Comparison of ENCODE assay signal across 2 cellular contexts in the genomic region with DNA sequence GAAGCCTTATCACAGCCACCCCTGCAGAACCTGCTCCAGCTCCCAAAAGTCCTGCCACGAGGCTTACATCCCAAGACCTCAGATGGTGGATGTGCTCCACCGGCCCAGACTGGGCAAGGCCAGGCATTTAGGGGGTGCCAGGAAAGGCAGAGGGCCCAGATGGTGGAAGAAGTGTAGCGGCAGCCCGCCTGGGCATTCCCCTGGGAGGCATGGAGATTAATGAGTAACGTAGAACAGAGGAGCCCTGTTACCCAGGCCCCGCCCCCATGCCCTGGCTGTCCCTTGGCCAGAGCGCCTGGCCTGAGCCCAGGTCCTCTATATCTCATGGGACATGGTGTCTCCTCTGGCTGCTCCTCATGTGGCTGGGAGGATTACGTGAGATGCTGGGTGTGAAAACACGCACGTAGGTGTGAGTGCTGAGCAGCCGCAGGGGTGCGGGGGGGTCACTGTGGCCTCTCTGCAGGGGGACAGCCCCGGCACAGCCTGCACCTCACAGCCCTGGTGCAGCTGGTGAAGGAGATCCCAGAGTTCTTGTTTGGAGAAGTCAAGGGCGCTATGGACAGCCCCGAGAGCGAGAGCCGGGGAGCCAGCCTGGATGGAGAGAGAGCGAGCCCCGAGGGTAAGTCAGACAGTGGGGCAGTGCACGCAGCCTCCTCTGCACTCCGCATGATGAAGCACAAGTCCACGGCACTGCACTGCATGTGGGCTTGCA.
A peak's percentile ranks its signal among the peaks of the same experiment; 100 is the strongest.
TF ChIP-seq lines count a peak whose summit lies in the region.

No MANE protein-coding gene starts in this region.

TF ChIP-seq in K562, 482 proteins besides CTCF, POLR2A, EP300 and RAD21 (continues in another document):
- TF ChIP-seq, protein P1, sequence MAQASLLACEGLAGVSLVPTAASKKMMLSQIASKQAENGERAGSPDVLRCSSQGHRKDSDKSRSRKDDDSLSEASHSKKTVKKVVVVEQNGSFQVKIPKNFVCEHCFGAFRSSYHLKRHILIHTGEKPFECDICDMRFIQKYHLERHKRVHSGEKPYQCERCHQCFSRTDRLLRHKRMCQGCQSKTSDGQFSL (CRISPR knock-in tag; IDR thresholded peaks at IDR 0.05): 0 out of 2 replicates have a peak, but pooled peaks have one; percentile 64
- TF ChIP-seq, protein P1 (tag; IDR thresholded peaks at IDR 0.05): no peak
- peak; percentile 59; the same call in 1 of the 2 replicates for TF ChIP-seq FOXP1 (CRISPR knock-in tag; IDR thresholded peaks at IDR 0.05)
- TF ChIP-seq BACH1 (tag; IDR thresholded peaks at IDR 0.05): no peak
- no peak for TF ChIP-seq ZBTB1 (CRISPR knock-in tag; IDR thresholded peaks at IDR 0.05; ENCODE audit: borderline replicate concordance, low read depth)
- TF ChIP-seq, protein P2, sequence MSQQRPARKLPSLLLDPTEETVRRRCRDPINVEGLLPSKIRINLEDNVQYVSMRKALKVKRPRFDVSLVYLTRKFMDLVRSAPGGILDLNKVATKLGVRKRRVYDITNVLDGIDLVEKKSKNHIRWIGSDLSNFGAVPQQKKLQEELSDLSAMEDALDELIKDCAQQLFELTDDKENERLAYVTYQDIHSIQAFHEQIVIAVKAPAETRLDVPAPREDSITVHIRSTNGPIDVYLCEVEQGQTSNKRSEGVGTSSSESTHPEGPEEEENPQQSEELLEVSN (IDR thresholded peaks at IDR 0.05; ENCODE audit: borderline replicate concordance in 1 of 2, extremely low read depth in 1 of 2, insufficient read depth in 1 of 2, insufficient read length in 1 of 2, low read depth in 1 of 2, low read length in 1 of 2, poor library complexity in 1 of 2, severe bottlenecking in 1 of 2): no peak
- no peak for TF ChIP-seq RBM17 (IDR thresholded peaks at IDR 0.05; ENCODE audit: borderline replicate concordance, low read depth, low read length)
- no peak for TF ChIP-seq ZNF174 (CRISPR knock-in tag; IDR thresholded peaks at IDR 0.05)
- TF ChIP-seq ZNF384 (IDR thresholded peaks at IDR 0.05; ENCODE audit: low read depth, low read length): no peak
- TF ChIP-seq KDM4B (IDR thresholded peaks at IDR 0.05; ENCODE audit: borderline replicate concordance in 2 of 2, low read depth in 1 of 2): no peak
- no peak for TF ChIP-seq ZNF274 (IDR thresholded peaks at IDR 0.05; ENCODE audit: borderline replicate concordance, low read depth, low read length)
- no peak for TF ChIP-seq RBM25 (IDR thresholded peaks at IDR 0.05; ENCODE audit: low read depth, low read length, severe bottlenecking)
- TF ChIP-seq, protein P3, sequence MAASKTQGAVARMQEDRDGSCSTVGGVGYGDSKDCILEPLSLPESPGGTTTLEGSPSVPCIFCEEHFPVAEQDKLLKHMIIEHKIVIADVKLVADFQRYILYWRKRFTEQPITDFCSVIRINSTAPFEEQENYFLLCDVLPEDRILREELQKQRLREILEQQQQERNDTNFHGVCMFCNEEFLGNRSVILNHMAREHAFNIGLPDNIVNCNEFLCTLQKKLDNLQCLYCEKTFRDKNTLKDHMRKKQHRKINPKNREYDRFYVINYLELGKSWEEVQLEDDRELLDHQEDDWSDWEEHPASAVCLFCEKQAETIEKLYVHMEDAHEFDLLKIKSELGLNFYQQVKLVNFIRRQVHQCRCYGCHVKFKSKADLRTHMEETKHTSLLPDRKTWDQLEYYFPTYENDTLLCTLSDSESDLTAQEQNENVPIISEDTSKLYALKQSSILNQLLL (CRISPR knock-in tag; IDR thresholded peaks at IDR 0.05; ENCODE audit: borderline replicate concordance): no peak
- TF ChIP-seq, protein P4, sequence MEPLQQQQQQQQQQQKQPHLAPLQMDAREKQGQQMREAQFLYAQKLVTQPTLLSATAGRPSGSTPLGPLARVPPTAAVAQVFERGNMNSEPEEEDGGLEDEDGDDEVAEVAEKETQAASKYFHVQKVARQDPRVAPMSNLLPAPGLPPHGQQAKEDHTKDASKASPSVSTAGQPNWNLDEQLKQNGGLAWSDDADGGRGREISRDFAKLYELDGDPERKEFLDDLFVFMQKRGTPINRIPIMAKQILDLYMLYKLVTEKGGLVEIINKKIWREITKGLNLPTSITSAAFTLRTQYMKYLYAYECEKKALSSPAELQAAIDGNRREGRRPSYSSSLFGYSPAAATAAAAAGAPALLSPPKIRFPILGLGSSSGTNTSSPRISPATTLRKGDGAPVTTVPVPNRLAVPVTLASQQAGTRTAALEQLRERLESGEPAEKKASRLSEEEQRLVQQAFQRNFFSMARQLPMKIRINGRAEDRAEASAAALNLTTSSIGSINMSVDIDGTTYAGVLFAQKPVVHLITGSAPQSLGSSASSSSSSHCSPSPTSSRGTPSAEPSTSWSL (CRISPR knock-in tag; IDR thresholded peaks at IDR 0.05; ENCODE audit: borderline replicate concordance): 0 out of 2 replicates have a peak, but pooled peaks have one; percentile 16
- TF ChIP-seq HOXB6 (CRISPR knock-in tag; IDR thresholded peaks at IDR 0.05; ENCODE audit: borderline replicate concordance): no peak
- no peak for TF ChIP-seq RNF2 (IDR thresholded peaks at IDR 0.05)
- TF ChIP-seq MCM7 (IDR thresholded peaks at IDR 0.05): no peak
- no peak for TF ChIP-seq ELF1 (tag; IDR thresholded peaks at IDR 0.05)
- TF ChIP-seq, protein P5, sequence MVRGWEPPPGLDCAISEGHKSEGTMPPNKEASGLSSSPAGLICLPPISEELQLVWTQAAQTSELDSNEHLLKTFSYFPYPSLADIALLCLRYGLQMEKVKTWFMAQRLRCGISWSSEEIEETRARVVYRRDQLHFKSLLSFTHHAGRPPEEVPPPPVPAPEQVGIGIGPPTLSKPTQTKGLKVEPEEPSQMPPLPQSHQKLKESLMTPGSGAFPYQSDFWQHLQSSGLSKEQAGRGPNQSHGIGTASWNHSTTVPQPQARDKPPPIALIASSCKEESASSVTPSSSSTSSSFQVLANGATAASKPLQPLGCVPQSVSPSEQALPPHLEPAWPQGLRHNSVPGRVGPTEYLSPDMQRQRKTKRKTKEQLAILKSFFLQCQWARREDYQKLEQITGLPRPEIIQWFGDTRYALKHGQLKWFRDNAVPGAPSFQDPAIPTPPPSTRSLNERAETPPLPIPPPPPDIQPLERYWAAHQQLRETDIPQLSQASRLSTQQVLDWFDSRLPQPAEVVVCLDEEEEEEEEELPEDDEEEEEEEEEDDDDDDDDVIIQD (CRISPR knock-in tag; IDR thresholded peaks at IDR 0.05): no peak
- no peak for TF ChIP-seq JUN (IDR thresholded peaks at IDR 0.05; ENCODE audit: borderline replicate concordance, low read depth, low read length)
- 0 out of 2 replicates have a peak, but pooled peaks have one; percentile 56 for TF ChIP-seq JUN (CRISPR knock-in tag; IDR thresholded peaks at IDR 0.05; ENCODE audit: borderline replicate concordance)
- TF ChIP-seq SP2 (IDR thresholded peaks at IDR 0.05; ENCODE audit: extremely low read depth, low read depth, low read length, poor library complexity, severe bottlenecking): no peak

TF ChIP-seq in liver, 16 proteins besides CTCF, POLR2A, EP300 and RAD21 (continued from another document):
- TF ChIP-seq HNF4A (conservative IDR thresholded peaks at IDR 0.05) (peak; percentile 35 to 54), RXRA (IDR thresholded peaks at IDR 0.05) (peak; percentile 34 to 50)
- TF ChIP-seq, protein P6, sequence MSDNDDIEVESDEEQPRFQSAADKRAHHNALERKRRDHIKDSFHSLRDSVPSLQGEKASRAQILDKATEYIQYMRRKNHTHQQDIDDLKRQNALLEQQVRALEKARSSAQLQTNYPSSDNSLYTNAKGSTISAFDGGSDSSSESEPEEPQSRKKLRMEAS (IDR thresholded peaks at IDR 0.05): no peak
- TF ChIP-seq, protein P7, sequence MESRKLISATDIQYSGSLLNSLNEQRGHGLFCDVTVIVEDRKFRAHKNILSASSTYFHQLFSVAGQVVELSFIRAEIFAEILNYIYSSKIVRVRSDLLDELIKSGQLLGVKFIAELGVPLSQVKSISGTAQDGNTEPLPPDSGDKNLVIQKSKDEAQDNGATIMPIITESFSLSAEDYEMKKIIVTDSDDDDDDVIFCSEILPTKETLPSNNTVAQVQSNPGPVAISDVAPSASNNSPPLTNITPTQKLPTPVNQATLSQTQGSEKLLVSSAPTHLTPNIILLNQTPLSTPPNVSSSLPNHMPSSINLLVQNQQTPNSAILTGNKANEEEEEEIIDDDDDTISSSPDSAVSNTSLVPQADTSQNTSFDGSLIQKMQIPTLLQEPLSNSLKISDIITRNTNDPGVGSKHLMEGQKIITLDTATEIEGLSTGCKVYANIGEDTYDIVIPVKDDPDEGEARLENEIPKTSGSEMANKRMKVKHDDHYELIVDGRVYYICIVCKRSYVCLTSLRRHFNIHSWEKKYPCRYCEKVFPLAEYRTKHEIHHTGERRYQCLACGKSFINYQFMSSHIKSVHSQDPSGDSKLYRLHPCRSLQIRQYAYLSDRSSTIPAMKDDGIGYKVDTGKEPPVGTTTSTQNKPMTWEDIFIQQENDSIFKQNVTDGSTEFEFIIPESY (IDR thresholded peaks at IDR 0.05): no peak
- TF ChIP-seq, protein P8, sequence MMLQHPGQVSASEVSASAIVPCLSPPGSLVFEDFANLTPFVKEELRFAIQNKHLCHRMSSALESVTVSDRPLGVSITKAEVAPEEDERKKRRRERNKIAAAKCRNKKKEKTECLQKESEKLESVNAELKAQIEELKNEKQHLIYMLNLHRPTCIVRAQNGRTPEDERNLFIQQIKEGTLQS (IDR thresholded peaks at IDR 0.05): no peak
